Comparison of ENCODE assay signal across 17 cellular contexts in genomic region chr11:95128602-95129001, GRCh38.
"Had no signal": no experiment of that assay in that cellular context is flagged by ENCODE, and none has a peak within 500 bp of the region (broad histone marks: within the 10 kb centered on the region; RNA-seq: fewer than 3 reads in every experiment).

No MANE protein-coding gene starts in this region.

- H3K27me3 Mint-ChIP-seq: naive thymus-derived CD4-positive, alpha-beta T cell; stimulated activated memory B cell treated with anti-CD40 and anti-IgM and Interleukin-4, amounts not matched to agents 10 μg/mL and 1 μg/mL and 100 μg/mL, for 72 hours; type B pancreatic cell had no signal

- H3K4me1 Mint-ChIP-seq: stimulated activated memory B cell treated with anti-CD40 and anti-IgM and Interleukin-4, amounts not matched to agents 10 μg/mL and 1 μg/mL and 100 μg/mL, for 72 hours had no signal

- H3K4me3 Mint-ChIP-seq: naive thymus-derived CD4-positive, alpha-beta T cell; nephron progenitor cell; stimulated activated memory B cell treated with anti-CD40 and anti-IgM and Interleukin-4, amounts not matched to agents 10 μg/mL and 1 μg/mL and 100 μg/mL, for 72 hours; type B pancreatic cell had no signal

- DNase-seq: effector memory CD4-positive, alpha-beta T cell; gastrocnemius medialis; heart right ventricle; hypothalamus; kidney glomerular epithelial cell; mammary epithelial cell; naive thymus-derived CD4-positive, alpha-beta T cell; nephron progenitor cell; psoas muscle; retina; right lobe of liver; stimulated activated CD4-positive, alpha-beta T cell treated with anti-CD3 and anti-CD28 coated beads, Interleukin-4, amount 100 ng/mL, for 1 hour; stimulated activated CD8-positive, alpha-beta memory T cell treated with anti-CD3 and anti-CD28 coated beads, Interleukin-4, amount 100 ng/mL, for 48 hours; thyroid gland had no signal

- H3K27ac Mint-ChIP-seq: nephron progenitor cell; stimulated activated memory B cell treated with anti-CD40 and anti-IgM and Interleukin-4, amounts not matched to agents 10 μg/mL and 1 μg/mL and 100 μg/mL, for 72 hours; type B pancreatic cell had no signal

- H3K9me3 Mint-ChIP-seq: nephron progenitor cell; stimulated activated memory B cell treated with anti-CD40 and anti-IgM and Interleukin-4, amounts not matched to agents 10 μg/mL and 1 μg/mL and 100 μg/mL, for 72 hours; type B pancreatic cell had no signal

- H3K4me3 ChIP-seq: esophagus muscularis mucosa, gastrocnemius medialis, heart right ventricle, psoas muscle, right lobe of liver, thyroid gland had no signal

- ATAC-seq: gastrocnemius medialis; heart right ventricle; naive thymus-derived CD4-positive, alpha-beta T cell; psoas muscle; right lobe of liver; stimulated activated memory B cell treated with anti-CD40 and anti-IgM and Interleukin-4, amounts not matched to agents 10 μg/mL and 1 μg/mL and 100 μg/mL, for 72 hours had no signal
